In genomic region chr10:113058175-113058961, GRCh38 we compare ENCODE assay signal across 11 cellular contexts.
DNase-seq lines count a peak whose midpoint lies in the region; ATAC-seq, FAIRE-seq and TF ChIP-seq lines count a peak whose summit lies in the region.
"Had no signal": no experiment of that assay in that cellular context is flagged by ENCODE, and none has a peak within 500 bp of the region (broad histone marks: within the 10 kb centered on the region; RNA-seq: fewer than 3 reads in every experiment).

No MANE protein-coding gene starts in this region.

- peak overlapping the region; percentile 45 for H2BK5ac ChIP-seq in neuronal stem cell (ENCODE audit: low read length)

- WGBS in neuronal stem cell (ENCODE audit: extremely low coverage in 2 of 2, insufficient read length in 2 of 2, insufficient replicate concordance in 1 of 2), 2 donors, result 100% methylated on average over 1 of the region's 15 CpGs; no CpG with 5 or more reads in 1 of the 2 donors

- H3K4me1 Mint-ChIP-seq in type B pancreatic cell (ENCODE audit: unreplicated experiment), result peaks cover 44% of the 10 kb centered on the region

- no peak overlapping the region for H3K23ac ChIP-seq in neuronal stem cell (ENCODE audit: low read depth, low read length, poor library complexity)

- peak overlapping the region in 1 of 3 experiments; percentile 13 for H3K4me3 ChIP-seq in endothelial cell of umbilical vein (replicated peaks in 1 of 3; ENCODE audit: insufficient read depth in 1 of 3, low read depth in 1 of 3, low read length in 3 of 3)
- peak overlapping the region in 1 of 2 donors; percentile 34 for H3K4me3 ChIP-seq in neuronal stem cell (ENCODE audit: low read length in 2 of 2)

- no peak overlapping the region for H3K14ac ChIP-seq in neuronal stem cell (ENCODE audit: low read length)

- TF ChIP-seq CTCF in endothelial cell of umbilical vein (IDR thresholded peaks at IDR 0.05; ENCODE audit: extremely low read depth in 1 of 2, insufficient read depth in 1 of 2, low read depth in 1 of 2, low read length in 2 of 2) (no peak), type B pancreatic cell (conservative IDR thresholded peaks at IDR 0.05) (no peak)

- peak overlapping the region; percentile 64 for H2AFZ ChIP-seq in endothelial cell of umbilical vein (ENCODE audit: low read depth, low read length)
- H2AFZ ChIP-seq in neuronal stem cell (ENCODE audit: low read length), result peak overlapping the region; percentile 5

- no peak overlapping the region for H4K91ac ChIP-seq in neuronal stem cell (ENCODE audit: low read depth, low read length, poor library complexity)

- H4K20me1 ChIP-seq in endothelial cell of umbilical vein (replicated peaks; ENCODE audit: control insufficient read depth, extremely low read depth, insufficient read depth, low read length), result no peaks in the 10 kb centered on the region

- no peak overlapping the region for H4K8ac ChIP-seq in neuronal stem cell (ENCODE audit: low read depth, low read length)

- H3K4me2 ChIP-seq in endothelial cell of umbilical vein (ENCODE audit: insufficient read depth, low read length) (peak overlapping the region; percentile 84), neuronal stem cell (ENCODE audit: insufficient read depth, low read length, poor library complexity, severe bottlenecking) (peak overlapping the region; percentile 60)

- dilution Hi-C loops in endothelial cell of umbilical vein (cut with MboI; ENCODE audit: extremely low pct_ligation_motif_present, low sequenced_read_pairs), result no loop called here

- H3K27ac ChIP-seq in endothelial cell of umbilical vein (ENCODE audit: insufficient read depth, low read depth, low read length) (peak overlapping the region; percentile 68), neuronal stem cell (replicated peaks; ENCODE audit: low read length) (peak overlapping the region; percentile 86)

- no peak overlapping the region for H3K27ac Mint-ChIP-seq in type B pancreatic cell
- H3K27ac Mint-ChIP-seq: natural killer cell treated with Interleukin-12 subunit alpha and Interleukin-12 subunit beta and Interleukin-15 and Interleukin-18, amount 100 ng/mL, for 72 hours had no signal

- peak overlapping the region; percentile 22 for H3K18ac ChIP-seq in neuronal stem cell (ENCODE audit: low read length)

- H2BK12ac ChIP-seq in neuronal stem cell (ENCODE audit: low read length), result no peak overlapping the region

- H2AK5ac ChIP-seq in neuronal stem cell (ENCODE audit: low read depth, low read length), result no peak overlapping the region

- no peak for ATAC-seq in HG03439 (IDR thresholded peaks at IDR 0.05; ENCODE audit: unreplicated experiment)
- ATAC-seq: natural killer cell treated with Interleukin-12 subunit alpha and Interleukin-12 subunit beta and Interleukin-15 and Interleukin-18, amount 100 ng/mL, for 72 hours had no signal

- intact Hi-C loops in endothelial cell of umbilical vein (cut with micrococcal nuclease), result loop anchor here (2.0 kb wide), 1 partner anchor 108 kb away; the partner anchor contains the start of gene TCF7L2

- BruUV-seq in endothelial cell of umbilical vein (replicated peaks; lab: Mats Ljungman, UMichigan), result no TSS peak

- DNase-seq in DMS 273 treated with DMSO at 0.1 percent for 48 hours (lab: John Stamatoyannopoulos, UW) (peak; percentile 53), NCI-H345 (lab: John Stamatoyannopoulos, UW) (peak; percentile 77), endothelial cell of umbilical vein (ENCODE audit: low read depth, low spot score) (peak; percentile 59), neuronal stem cell (ENCODE audit: low spot score) (no peak), type B pancreatic cell (ENCODE audit: extremely low spot score, unreplicated experiment) (no peak), NCI-H2081 (lab: John Stamatoyannopoulos, UW) (no peak)
- DNase-seq in activated CD4-positive, CD25-positive, alpha-beta regulatory T cell (lab: John Stamatoyannopoulos, UW), result no peak
- DNase-seq: activated effector memory CD4-positive, alpha-beta T cell treated with anti-CD3 and anti-CD28 coated beads, Interleukin-2, amount 50 U/mL, for 16 hours had no signal

- H3K9me1 ChIP-seq in endothelial cell of umbilical vein (replicated peaks; ENCODE audit: control insufficient read depth, extremely low read depth, insufficient read depth, low read length), result no peaks in the 10 kb centered on the region

- H3K27me3 ChIP-seq in endothelial cell of umbilical vein (ENCODE audit: control insufficient read depth in 2 of 2, insufficient read depth in 2 of 2, low read length in 2 of 2) (no peaks in the 10 kb centered on the region), neuronal stem cell (ENCODE audit: control insufficient read depth in 3 of 3, insufficient read depth in 3 of 3, low read depth in 1 of 3, low read length in 3 of 3) (no peaks in the 10 kb centered on the region)

- H3K4me1 ChIP-seq in endothelial cell of umbilical vein (ENCODE audit: control insufficient read depth, extremely low read depth, insufficient read depth, low read length), result peaks cover 58% of the 10 kb centered on the region
- peaks cover 53 to 63% of the 10 kb centered on the region in 2 donors for H3K4me1 ChIP-seq in neuronal stem cell (ENCODE audit: control insufficient read depth in 2 of 2, insufficient read depth in 1 of 2, low read depth in 1 of 2, low read length in 2 of 2)

- H2BK120ac ChIP-seq in neuronal stem cell (ENCODE audit: low read depth, low read length), result no peak overlapping the region

- H3K9ac ChIP-seq in endothelial cell of umbilical vein (replicated peaks; ENCODE audit: extremely low read depth, insufficient read depth, low read length), result peak overlapping the region; percentile 49
- H3K9ac ChIP-seq in neuronal stem cell (ENCODE audit: low read depth, low read length, poor library complexity), result no peak overlapping the region

- no peaks in the 10 kb centered on the region for H3K79me2 ChIP-seq in endothelial cell of umbilical vein (ENCODE audit: control insufficient read depth, insufficient read depth, low read length)

- no peaks in the 10 kb centered on the region for H3K9me3 ChIP-seq in endothelial cell of umbilical vein (replicated peaks; ENCODE audit: control insufficient read depth, insufficient read depth, low read length)
- no peaks in the 10 kb centered on the region for H3K9me3 ChIP-seq in neuronal stem cell (replicated peaks in 1 of 2; ENCODE audit: control insufficient read depth in 2 of 2, insufficient read depth in 1 of 2, low read depth in 1 of 2, low read length in 2 of 2)

- H3K4me3 Mint-ChIP-seq in type B pancreatic cell, result no peak overlapping the region
- H3K4me3 Mint-ChIP-seq: natural killer cell treated with Interleukin-12 subunit alpha and Interleukin-12 subunit beta and Interleukin-15 and Interleukin-18, amount 100 ng/mL, for 72 hours had no signal

- H3K36me3 ChIP-seq in endothelial cell of umbilical vein (ENCODE audit: control insufficient read depth in 2 of 2, extremely low read depth in 1 of 2, insufficient read depth in 2 of 2, low read length in 2 of 2), result no peaks in the 10 kb centered on the region
- H3K36me3 ChIP-seq in neuronal stem cell (replicated peaks in 1 of 2; ENCODE audit: control insufficient read depth in 2 of 2, insufficient read depth in 2 of 2, low read length in 2 of 2), result peaks cover 0 to 14% of the 10 kb centered on the region in 2 donors

- CTCF ChIA-PET in endothelial cell of umbilical vein (lab: Charles Lee), result interaction anchor here (0.7 to 4.6 kb wide), 5 partner anchors 8 to 109 kb away, joined by 3 to 20 read pairs (median 3); no protein-coding TSS in a partner anchor

- H3K4ac ChIP-seq in neuronal stem cell (ENCODE audit: low read length), result no peak overlapping the region

- H2BK15ac ChIP-seq in neuronal stem cell (ENCODE audit: low read length), result no peak overlapping the region

- H3K27me3 Mint-ChIP-seq in type B pancreatic cell, result no peaks in the 10 kb centered on the region

- peaks cover 2% of the 10 kb centered on the region for H3K79me1 ChIP-seq in neuronal stem cell (ENCODE audit: low read depth, low read length)

- H3K9me3 Mint-ChIP-seq in type B pancreatic cell, result no peaks in the 10 kb centered on the region
- H3K9me3 Mint-ChIP-seq: natural killer cell treated with Interleukin-12 subunit alpha and Interleukin-12 subunit beta and Interleukin-15 and Interleukin-18, amount 100 ng/mL, for 72 hours had no signal

- peak; percentile 76 for FAIRE-seq in endothelial cell of umbilical vein (lab: Jason Lieb, UNC)
- FAIRE-seq: HTR-8/SVneo had no signal

- peaks cover 7% of the 10 kb centered on the region for H3K36me3 Mint-ChIP-seq in type B pancreatic cell
- H3K36me3 Mint-ChIP-seq: natural killer cell treated with Interleukin-12 subunit alpha and Interleukin-12 subunit beta and Interleukin-15 and Interleukin-18, amount 100 ng/mL, for 72 hours had no signal

- POLR2A ChIA-PET in endothelial cell of umbilical vein (lab: Charles Lee), result no interaction called here

- TF ChIP-seq POLR2A in endothelial cell of umbilical vein (IDR thresholded peaks at IDR 0.05; ENCODE audit: low read depth, low read length), result no peak

TF ChIP-seq in endothelial cell of umbilical vein, 7 proteins besides CTCF, POLR2A, EP300 and RAD21:
- TF ChIP-seq FOS (IDR thresholded peaks at IDR 0.05; ENCODE audit: borderline replicate concordance, insufficient read depth, low read length) (no peak), MAX (IDR thresholded peaks at IDR 0.05; ENCODE audit: insufficient read depth, insufficient read length) (no peak), JUN (IDR thresholded peaks at IDR 0.05; ENCODE audit: borderline replicate concordance, insufficient read depth, insufficient read length, low read depth) (no peak), MYC (IDR thresholded peaks at IDR 0.05; ENCODE audit: low read depth, low read length) (no peak), GATA2 (IDR thresholded peaks at IDR 0.05; ENCODE audit: insufficient read depth, insufficient read length, low read depth, low read length) (no peak), EZH2 (IDR thresholded peaks at IDR 0.05; ENCODE audit: borderline replicate concordance, low read depth, low read length, severe bottlenecking) (no peak), POLR2AphosphoS5 (IDR thresholded peaks at IDR 0.05; ENCODE audit: insufficient read depth, low read depth, low read length) (no peak)
TF ChIP-seq in endothelial cell of umbilical vein: peak in this region for 0.

Comparison
In these comparisons a context has a peak if more than half of its experiments do, and no peak if none do; other contexts are left out.
1. DNase-seq: peak in DMS 273 treated with DMSO at 0.1 percent for 48 hours (single experiment), NCI-H345 (single experiment) and endothelial cell of umbilical vein (single experiment); none in neuronal stem cell (single experiment), activated CD4-positive, CD25-positive, alpha-beta regulatory T cell (0 of 4), type B pancreatic cell (single experiment) and NCI-H2081 (0 of 2).